7 cellular contexts compared by ENCODE assay signal in the genomic region with DNA sequence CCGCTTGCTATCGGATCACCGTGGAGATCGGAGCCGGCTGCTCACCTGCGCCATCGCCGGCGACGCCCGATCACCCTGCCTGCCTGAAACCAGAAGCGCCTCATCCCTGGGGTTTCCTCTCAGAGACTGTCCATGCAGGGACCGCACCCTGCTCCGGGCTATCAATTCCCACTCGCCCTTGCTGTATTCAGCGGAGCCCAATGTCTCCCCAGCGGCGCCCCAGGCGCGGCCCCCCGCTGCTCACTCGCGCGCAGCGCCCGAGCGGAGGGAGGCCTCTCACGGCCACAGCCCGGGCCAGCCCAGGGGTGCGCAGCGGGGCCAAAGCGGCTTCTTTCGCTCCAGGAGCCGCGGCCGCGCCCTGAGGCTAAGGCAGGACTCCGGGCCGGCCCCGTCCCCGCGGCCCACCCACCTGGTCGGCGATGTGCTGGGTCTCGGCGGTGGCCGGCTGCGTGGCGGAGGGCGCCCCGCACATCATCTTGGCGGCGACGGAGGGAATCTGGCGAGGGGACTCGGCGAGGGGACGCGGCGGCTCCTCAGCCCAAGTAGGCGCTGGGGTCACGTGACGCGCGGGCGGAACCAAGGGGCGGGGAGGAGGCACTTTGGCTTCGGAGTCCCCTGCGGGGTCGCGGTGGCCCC. TPM values are rescaled to one million over a fixed set of nuclear protein-coding genes. Genes with fewer than 3 reads are reported as not detected.
DNase-seq lines count a peak whose midpoint lies in the region; ATAC-seq and TF ChIP-seq lines count a peak whose summit lies in the region.

A gene with protein sequence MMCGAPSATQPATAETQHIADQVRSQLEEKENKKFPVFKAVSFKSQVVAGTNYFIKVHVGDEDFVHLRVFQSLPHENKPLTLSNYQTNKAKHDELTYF (minus strand): TSS at position 514 of the 636 bp plus-strand sequence. CDS start 39 bp downstream, at position 475.

- intact Hi-C loops in activated CD4-positive, alpha-beta T cell treated with anti-CD3 and anti-CD28 coated beads for 36 hours (cut with DNase I, micrococcal nuclease): loop anchor here (1.0 to 5.0 kb wide), 4 partner anchors 13 to 117 kb away; a partner anchor contains a TSS

- peak within 1 kb of the TSS; percentile 88 for H3K4me3 Mint-ChIP-seq in activated CD4-positive, alpha-beta T cell treated with anti-CD3 and anti-CD28 coated beads for 36 hours

- peaks cover 40% of the 10 kb centered on the region for H3K4me1 Mint-ChIP-seq in activated CD4-positive, alpha-beta T cell treated with anti-CD3 and anti-CD28 coated beads for 36 hours

- no peaks in the 10 kb centered on the region for H3K9me3 Mint-ChIP-seq in activated CD4-positive, alpha-beta T cell treated with anti-CD3 and anti-CD28 coated beads for 36 hours (ENCODE audit: low read depth)

- no peaks in the 10 kb centered on the region for H3K27me3 Mint-ChIP-seq in activated CD4-positive, alpha-beta T cell treated with anti-CD3 and anti-CD28 coated beads for 36 hours

- CTCF ChIA-PET in activated CD4-positive, alpha-beta T cell treated with anti-CD3 and anti-CD28 coated beads for 36 hours (lab: Charles Lee): no interaction called here

- DNase-seq in NCI-H2171 (lab: John Stamatoyannopoulos, UW): peak; percentile 76
- DNase-seq in activated CD4-positive, alpha-beta T cell treated with anti-CD3 and anti-CD28 coated beads for 36 hours: peak; percentile 90
- DNase-seq in choroid plexus epithelial cell (ENCODE audit: low read depth): peak; percentile 45
- peak; percentile 80 for DNase-seq in stimulated activated CD4-positive, alpha-beta T cell treated with anti-CD3 and anti-CD28 coated beads, Interleukin-1b, Interleukin-23, amount 100 ng/mL, for 4 hours (ENCODE audit: low read depth in 2 of 2)

- TF ChIP-seq CTCF in choroid plexus epithelial cell (conservative IDR thresholded peaks at IDR 0.05; ENCODE audit: low read depth, low read length): no peak

- POLR2A ChIA-PET in activated CD4-positive, alpha-beta T cell treated with anti-CD3 and anti-CD28 coated beads for 36 hours (lab: Charles Lee): no interaction called here

- peak within 1 kb of the TSS; percentile 83 for H3K4me3 ChIP-seq in choroid plexus epithelial cell (ENCODE audit: low read depth, low read length)

- H3K36me3 Mint-ChIP-seq in activated CD4-positive, alpha-beta T cell treated with anti-CD3 and anti-CD28 coated beads for 36 hours (ENCODE audit: low read depth): peaks cover 21% of the 10 kb centered on the region

- peak within 1 kb of the TSS; percentile 90 for H3K27ac ChIP-seq in layer of hippocampus (ENCODE audit: low read depth, low read length)

- peak within 1 kb of the TSS; percentile 74 for H3K27ac Mint-ChIP-seq in activated CD4-positive, alpha-beta T cell treated with anti-CD3 and anti-CD28 coated beads for 36 hours

- ATAC-seq in GM18502 (IDR thresholded peaks at IDR 0.05; ENCODE audit: poor library complexity, unreplicated experiment) (peak; percentile 71), HG02840 (IDR thresholded peaks at IDR 0.05; ENCODE audit: low FRiP score, unreplicated experiment) (peak; percentile 61)
- peak; percentile 72 for ATAC-seq in activated CD4-positive, alpha-beta T cell treated with anti-CD3 and anti-CD28 coated beads for 36 hours

- no peaks in the 10 kb centered on the region for H3K27me3 ChIP-seq in layer of hippocampus (ENCODE audit: control insufficient read depth, insufficient read depth, low read length)

RNA-seq across cellular contexts. Expression of the gene that starts here (rescaled TPM):
- 10 to 100 TPM; 29.9 to 30.9 TPM for total RNA-seq in activated CD4-positive, alpha-beta T cell treated with anti-CD3 and anti-CD28 coated beads for 36 hours

Comparison
In these comparisons a context has a peak if more than half of its experiments do, and no peak if none do; other contexts are left out.
1. Peak in every context shown above with its lines: DNase-seq, ATAC-seq, H3K4me3 ChIP-seq and H3K27ac ChIP-seq.